ENCODE assay signal across 19 cellular contexts in the genomic region with DNA sequence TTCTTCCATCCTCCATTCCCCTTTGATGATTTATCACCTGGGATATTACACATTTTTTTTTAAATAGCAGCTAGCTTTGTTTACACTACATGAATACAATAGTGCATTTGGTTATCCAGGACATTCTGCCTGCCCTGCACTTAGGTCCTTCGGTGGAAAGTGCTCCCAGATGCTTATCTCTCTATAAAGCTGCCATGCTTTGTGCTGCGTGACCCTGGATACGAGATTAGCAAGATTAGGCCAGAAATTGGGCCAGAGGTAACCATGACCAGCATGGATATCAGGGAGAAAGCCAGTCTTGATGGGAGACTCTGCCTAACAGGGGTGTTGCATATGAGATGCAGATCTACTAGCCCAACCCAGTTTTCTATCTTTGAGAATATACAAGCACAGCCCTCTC. TPM values are rescaled to one million over a fixed set of nuclear protein-coding genes. Genes with fewer than 3 reads are reported as not detected.
DNase-seq lines count a peak whose midpoint lies in the region; TF ChIP-seq lines count a peak whose summit lies in the region.
"Had no signal": no experiment of that assay in that cellular context is flagged by ENCODE, and none has a peak within 500 bp of the region (broad histone marks: within the 10 kb centered on the region; RNA-seq: fewer than 3 reads in every experiment).

No MANE protein-coding gene starts in this region.

- no peaks in the 10 kb centered on the region for H4K20me1 ChIP-seq in OCI-LY7 (ENCODE audit: insufficient read depth, low read length)
- H4K20me1 ChIP-seq: BLaER1 treated with 17β-estradiol and CSF1 and Interleukin-3, amounts not matched to agents 10 nM and 100 nM had no signal

- in situ Hi-C loops in ACHN (cut with HindIII; ENCODE audit: low pct_ligation_motif_present, low pct_unique_long_range_greater_than_20kb, low sequenced_read_pairs) = no loop called here

- CTCF ChIA-PET in OCI-LY7 (lab: Charles Lee; ENCODE audit: unreplicated experiment) = no interaction called here

- H3K79me2 ChIP-seq in parathyroid adenoma = no peaks in the 10 kb centered on the region
- H3K79me2 ChIP-seq in OCI-LY7 (ENCODE audit: insufficient read depth, low read depth, low read length) = no peaks in the 10 kb centered on the region

- H3K4me2 ChIP-seq in parathyroid adenoma (ENCODE audit: low read length) = peak overlapping the region; percentile 45
- no peak overlapping the region for H3K4me2 ChIP-seq in OCI-LY7 (ENCODE audit: low read length)
- H3K4me2 ChIP-seq: BLaER1 treated with 17β-estradiol and CSF1 and Interleukin-3, amounts not matched to agents 10 nM and 100 nM had no signal

- no peak for TF ChIP-seq CTCF in parathyroid adenoma (IDR thresholded peaks at IDR 0.05)
- no peak for TF ChIP-seq CTCF in OCI-LY7 (conservative IDR thresholded peaks at IDR 0.05; ENCODE audit: low read length)

- H3K9me2 ChIP-seq in OCI-LY7 (ENCODE audit: insufficient read depth, low read length) = no peaks in the 10 kb centered on the region

- no peak overlapping the region for H3K9ac ChIP-seq in parathyroid adenoma
- H3K9ac ChIP-seq: BLaER1 treated with 17β-estradiol and CSF1 and Interleukin-3, amounts not matched to agents 10 nM and 100 nM had no signal

- H3K4me3 ChIP-seq in parathyroid adenoma (ENCODE audit: low read depth, low read length) (no peak overlapping the region), OCI-LY7 (ENCODE audit: low read depth, low read length, poor library complexity, severe bottlenecking) (no peak overlapping the region)
- H3K4me3 ChIP-seq: BLaER1 treated with 17β-estradiol and CSF1 and Interleukin-3, amounts not matched to agents 10 nM and 100 nM; HAP-1 had no signal

- no peaks in the 10 kb centered on the region for H3K36me3 ChIP-seq in parathyroid adenoma (ENCODE audit: control insufficient read depth, insufficient read depth, low read length)
- H3K36me3 ChIP-seq in OCI-LY7 (ENCODE audit: insufficient read depth, low read length) = no peaks in the 10 kb centered on the region
- H3K36me3 ChIP-seq: BLaER1 treated with 17β-estradiol and CSF1 and Interleukin-3, amounts not matched to agents 10 nM and 100 nM; HAP-1 had no signal

- H3K4me1 ChIP-seq in parathyroid adenoma (peaks cover 20% of the 10 kb centered on the region), OCI-LY7 (ENCODE audit: insufficient read depth, low read length, poor library complexity, severe bottlenecking) (no peaks in the 10 kb centered on the region)
- H3K4me1 ChIP-seq: HAP-1 had no signal

- intact Hi-C loops in OCI-LY7 (cut with micrococcal nuclease; ENCODE audit: unreplicated experiment) = no loop called here

- H3K9me3 ChIP-seq in parathyroid adenoma (ENCODE audit: control insufficient read depth, low read length) = no peaks in the 10 kb centered on the region
- H3K9me3 ChIP-seq in OCI-LY7 (ENCODE audit: low read length) = no peaks in the 10 kb centered on the region
- H3K9me3 ChIP-seq: HAP-1 had no signal

- H2AFZ ChIP-seq in parathyroid adenoma = no peak overlapping the region
- H2AFZ ChIP-seq in OCI-LY7 (ENCODE audit: low read length) = no peak overlapping the region

- H3K27ac ChIP-seq in parathyroid adenoma (no peak overlapping the region), OCI-LY7 (ENCODE audit: low read depth, low read length, poor library complexity, severe bottlenecking) (no peak overlapping the region)
- H3K27ac ChIP-seq: 22Rv1; BLaER1 treated with 17β-estradiol and CSF1 and Interleukin-3, amounts not matched to agents 10 nM and 100 nM had no signal

- no peaks in the 10 kb centered on the region for H3K27me3 ChIP-seq in parathyroid adenoma (ENCODE audit: control insufficient read depth, insufficient read depth, low read length)
- H3K27me3 ChIP-seq: BLaER1 treated with 17β-estradiol and CSF1 and Interleukin-3, amounts not matched to agents 10 nM and 100 nM had no signal

- no TSS peak for BruUV-seq in OCI-LY7 (replicated peaks; lab: Mats Ljungman, UMichigan)

- peak; percentile 18 for DNase-seq in NCI-H1105 treated with DMSO at 0.1 percent for 48 hours (lab: John Stamatoyannopoulos, UW)
- DNase-seq in NCI-H1105 (lab: John Stamatoyannopoulos, UW) = no peak
- peak; percentile 49 for DNase-seq in DMS153 treated with DMSO at 0.1 percent for 48 hours (lab: John Stamatoyannopoulos, UW; ENCODE audit: unreplicated experiment)
- DNase-seq in NCI-H146 (lab: John Stamatoyannopoulos, UW) = peak; percentile 71
- no peak for DNase-seq in OCI-LY7 (ENCODE audit: low spot score)
- DNase-seq in stimulated activated CD4-positive, alpha-beta T cell treated with anti-CD3 and anti-CD28 coated beads, Interleukin-4, amount 100 ng/mL, for 1 hour = no peak
- no peak for DNase-seq in ACHN
- DNase-seq: Calu3; CD4-positive, CD25-positive, alpha-beta regulatory T cell; DMS 273 treated with DMSO at 0.1 percent for 48 hours; DND-41; GDM1; GOT3 had no signal

- POLR2A ChIA-PET in OCI-LY7 (lab: Charles Lee) = no interaction called here

RNA-seq across cellular contexts. Expression of a gene that starts 12.1 kb away (rescaled TPM):
- total RNA-seq in OCI-LY7 (2014; rRNA removed; shearing (Covaris generic)) = not detected in 2 replicates
- total RNA-seq in OCI-LY7 (2022) = not detected in 2 replicates
- total RNA-seq: A673; Calu3; CD4-positive, CD25-positive, alpha-beta regulatory T cell; HepG2 had no signal

RNA-seq across cellular contexts. Expression of a gene that starts 34.0 kb away (rescaled TPM):
- total RNA-seq in OCI-LY7 (2014; rRNA removed; shearing (Covaris generic)) = not detected in 2 replicates
- not detected in 2 replicates for total RNA-seq in OCI-LY7 (2022)
- total RNA-seq: A673; Calu3; CD4-positive, CD25-positive, alpha-beta regulatory T cell; HepG2 had no signal

RNA-seq across cellular contexts. Expression of a gene that starts 42.0 kb away (rescaled TPM):
- total RNA-seq in OCI-LY7 (2014; rRNA removed; shearing (Covaris generic)) = not detected in 2 replicates
- not detected in 2 replicates for total RNA-seq in OCI-LY7 (2022)
- total RNA-seq: CD4-positive, CD25-positive, alpha-beta regulatory T cell; HepG2 had no signal

RNA-seq across cellular contexts. Expression of a gene that starts 52.1 kb away (rescaled TPM):
- total RNA-seq in OCI-LY7 (2014; rRNA removed; shearing (Covaris generic)) = not detected in 2 replicates
- total RNA-seq in OCI-LY7 (2022) = not detected in 2 replicates
- total RNA-seq: A673; Calu3; CD4-positive, CD25-positive, alpha-beta regulatory T cell; HepG2 had no signal

RNA-seq across cellular contexts. Expression of a gene that starts 58.9 kb away (rescaled TPM):
- total RNA-seq in OCI-LY7 (2014; rRNA removed; shearing (Covaris generic)) = not detected in 2 replicates
- not detected in 2 replicates for total RNA-seq in OCI-LY7 (2022)
- total RNA-seq: A673; CD4-positive, CD25-positive, alpha-beta regulatory T cell; HepG2 had no signal

Comparison
In these comparisons a context has a peak if more than half of its experiments do, and no peak if none do; other contexts are left out.
1. DNase-seq: peak in NCI-H1105 treated with DMSO at 0.1 percent for 48 hours (single experiment), DMS153 treated with DMSO at 0.1 percent for 48 hours (single experiment) and NCI-H146 (single experiment); none in NCI-H1105 (single experiment), OCI-LY7 (single experiment), stimulated activated CD4-positive, alpha-beta T cell treated with anti-CD3 and anti-CD28 coated beads, Interleukin-4, amount 100 ng/mL, for 1 hour (single experiment) and ACHN (single experiment).